Comparison of ENCODE assay signal across 1 cellular context in genomic region chr14:22977684-22978486, GRCh38.
TF ChIP-seq lines count a peak whose summit lies in the region.

No MANE protein-coding gene starts in this region.

TF ChIP-seq in HepG2, 621 proteins besides CTCF, POLR2A, EP300 and RAD21 (continues in another document):
- TF ChIP-seq ARID3A (IDR thresholded peaks at IDR 0.05; ENCODE audit: low read depth, low read length), result peak; percentile 92
- TF ChIP-seq ZGPAT (CRISPR knock-in tag; IDR thresholded peaks at IDR 0.05), result peak; percentile 96
- 0 out of 2 replicates have a peak, but pooled peaks have one; percentile 24 for TF ChIP-seq ZNF704 (CRISPR knock-in tag; IDR thresholded peaks at IDR 0.05; ENCODE audit: borderline replicate concordance)
- no peak for TF ChIP-seq ZNF776 (CRISPR knock-in tag; IDR thresholded peaks at IDR 0.05)
- TF ChIP-seq ZNF570 (CRISPR knock-in tag; IDR thresholded peaks at IDR 0.05; ENCODE audit: borderline replicate concordance), result 0 out of 2 replicates have a peak, but pooled peaks have one; percentile 57
- TF ChIP-seq FOXA1 (IDR thresholded peaks at IDR 0.05), result no peak
- peak; percentile 97 for TF ChIP-seq FOXA1 (CRISPR knock-in tag; IDR thresholded peaks at IDR 0.05)
- TF ChIP-seq GATA4 (IDR thresholded peaks at IDR 0.05; ENCODE audit: borderline replicate concordance, low read depth), result peak; percentile 74; the same call in 1 of the 2 replicates
- peak; percentile 89 for TF ChIP-seq ZFX (CRISPR knock-in tag; IDR thresholded peaks at IDR 0.05; ENCODE audit: low read depth)
- peak; percentile 79; the same call in 1 of the 2 replicates for TF ChIP-seq ZBTB38 (CRISPR knock-in tag; IDR thresholded peaks at IDR 0.05)
- peak; percentile 91 for TF ChIP-seq SIX4 (CRISPR knock-in tag; IDR thresholded peaks at IDR 0.05)
- TF ChIP-seq JUN (CRISPR knock-in tag; IDR thresholded peaks at IDR 0.05), result peak; percentile 100
- no peak for TF ChIP-seq ZNF256 (CRISPR knock-in tag; conservative IDR thresholded peaks at IDR 0.05)
- peak; percentile 48 for TF ChIP-seq TFDP1 (CRISPR knock-in tag; IDR thresholded peaks at IDR 0.05; ENCODE audit: borderline replicate concordance)
- peak; percentile 84 for TF ChIP-seq THAP11 (CRISPR knock-in tag; IDR thresholded peaks at IDR 0.05)
- TF ChIP-seq ZNF883 (CRISPR knock-in tag; IDR thresholded peaks at IDR 0.05; ENCODE audit: not compliant biosample characterization), result peak; percentile 92
- peak; percentile 99 for TF ChIP-seq THRA (CRISPR knock-in tag; IDR thresholded peaks at IDR 0.05; ENCODE audit: borderline replicate concordance)
- TF ChIP-seq ZNF354B (CRISPR knock-in tag; IDR thresholded peaks at IDR 0.05), result no peak
- TF ChIP-seq PCBP1 (IDR thresholded peaks at IDR 0.05; ENCODE audit: borderline replicate concordance, low read depth, low read length), result peak; percentile 99
- 0 out of 2 replicates have a peak, but pooled peaks have one; percentile 19 for TF ChIP-seq SP140L (CRISPR knock-in tag; IDR thresholded peaks at IDR 0.05; ENCODE audit: borderline replicate concordance)
- no peak for TF ChIP-seq CSRNP1 (CRISPR knock-in tag; IDR thresholded peaks at IDR 0.05)
- TF ChIP-seq ZNF512B (CRISPR knock-in tag; IDR thresholded peaks at IDR 0.05; ENCODE audit: borderline replicate concordance), result no peak
- TF ChIP-seq HHEX (CRISPR knock-in tag; IDR thresholded peaks at IDR 0.05), result peak; percentile 73
- no peak for TF ChIP-seq ZNF496 (CRISPR knock-in tag; IDR thresholded peaks at IDR 0.05; ENCODE audit: insufficient replicate concordance)
- no peak for TF ChIP-seq ZNF766 (CRISPR knock-in tag; IDR thresholded peaks at IDR 0.05; ENCODE audit: borderline replicate concordance)
- no peak for TF ChIP-seq SRSF9 (IDR thresholded peaks at IDR 0.05; ENCODE audit: borderline replicate concordance, insufficient read depth, low read depth, low read length, poor library complexity, severe bottlenecking)
- TF ChIP-seq HMG20B (CRISPR knock-in tag; conservative IDR thresholded peaks at IDR 0.05), result peak; percentile 84
- TF ChIP-seq ZSCAN22 (CRISPR knock-in tag; IDR thresholded peaks at IDR 0.05), result peak; percentile 57; the same call in 1 of the 2 replicates
- peak; percentile 94 for TF ChIP-seq ZNF687 (CRISPR knock-in tag; IDR thresholded peaks at IDR 0.05)
- peak; percentile 9; the same call in 1 of the 2 replicates for TF ChIP-seq ZNF775 (CRISPR knock-in tag; IDR thresholded peaks at IDR 0.05; ENCODE audit: borderline replicate concordance)
- peak; percentile 92; the same call in 1 of the 2 replicates for TF ChIP-seq MEF2D (CRISPR knock-in tag; IDR thresholded peaks at IDR 0.05)
- TF ChIP-seq ZNF160 (CRISPR knock-in tag; IDR thresholded peaks at IDR 0.05), result no peak
- peak; percentile 60 for TF ChIP-seq TFDP2 (CRISPR knock-in tag; IDR thresholded peaks at IDR 0.05)
- TF ChIP-seq ZNF691 (CRISPR knock-in tag; IDR thresholded peaks at IDR 0.05; ENCODE audit: borderline replicate concordance, low read depth), result peak; percentile 98
- peak; percentile 77 for TF ChIP-seq ZBTB33 (CRISPR knock-in tag; IDR thresholded peaks at IDR 0.05)
- no peak for TF ChIP-seq FOXJ3 (CRISPR knock-in tag; IDR thresholded peaks at IDR 0.05; ENCODE audit: borderline replicate concordance)
- TF ChIP-seq ZNF772 (CRISPR knock-in tag; IDR thresholded peaks at IDR 0.05), result peak; percentile 88
- TF ChIP-seq ZNF598 (CRISPR knock-in tag; IDR thresholded peaks at IDR 0.05; ENCODE audit: borderline replicate concordance), result peak; percentile 83; the same call in 1 of the 2 replicates
- no peak for TF ChIP-seq FIP1L1 (IDR thresholded peaks at IDR 0.05; ENCODE audit: borderline replicate concordance, insufficient read depth, low read depth, low read length)
- peak; percentile 100 for TF ChIP-seq TEAD3 (CRISPR knock-in tag; optimal IDR thresholded peaks at IDR 0.05; ENCODE audit: borderline replicate concordance)
